In the genomic region with DNA sequence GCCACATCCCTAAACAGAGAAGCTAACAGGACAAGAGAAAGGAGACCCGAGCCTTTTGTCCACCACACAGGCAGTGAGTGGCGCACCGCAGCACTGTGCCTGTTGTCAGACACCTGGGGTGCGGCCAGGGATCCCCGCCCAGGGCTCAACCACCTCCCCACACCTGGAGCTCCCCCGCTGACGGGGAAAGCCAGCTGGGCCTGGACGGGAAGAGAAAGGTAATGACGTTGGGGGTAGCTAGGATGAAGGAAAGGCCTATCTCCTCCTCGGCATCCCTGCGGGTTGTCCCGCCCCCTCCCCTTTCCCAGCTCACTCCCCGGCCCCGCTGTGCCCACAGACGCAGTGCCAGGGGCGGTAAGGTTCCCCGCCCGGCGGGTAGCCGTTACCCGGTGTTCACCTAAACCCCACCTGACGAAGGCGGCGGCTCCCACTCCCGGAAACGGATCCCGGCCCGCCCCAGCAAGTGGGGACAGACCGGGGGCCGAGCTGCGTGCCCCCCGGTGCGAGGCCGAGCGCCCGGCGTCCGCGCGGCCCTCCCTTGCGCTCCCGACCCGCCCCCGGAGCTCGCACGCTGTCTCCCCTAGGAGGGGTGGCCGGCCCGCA, we compare ENCODE assay signal across 8 cellular contexts. TPM values are rescaled to one million over a fixed set of nuclear protein-coding genes. Genes with fewer than 3 reads are reported as not detected.
A peak's percentile ranks its signal among the peaks of the same experiment; 100 is the strongest.
DNase-seq lines count a peak whose midpoint lies in the region; ATAC-seq, FAIRE-seq and TF ChIP-seq lines count a peak whose summit lies in the region.

No MANE protein-coding gene starts in this region.

- CTCF ChIA-PET in GM12878 (lab: Yijun Ruan, JAX), result interaction anchor here (0.8 to 3.2 kb wide), 13 partner anchors 11 to 227 kb away, joined by 3 to 16 read pairs (median 5); partner anchors contain the start of genes C2CD2L, HMBS, RPS25 and SLC37A4

- TF ChIP-seq RAD21 in GM12878 (IDR thresholded peaks at IDR 0.05; ENCODE audit: insufficient read depth, low read depth, low read length), result no peak

- peak overlapping the region; percentile 85 for H3K4me3 ChIP-seq in GM12878

- DNase-seq in DMS79 (lab: John Stamatoyannopoulos, UW) (peak; percentile 24), DMS79 treated with DMSO at 0.1 percent for 48 hours (lab: John Stamatoyannopoulos, UW) (no peak), T follicular helper cell (ENCODE audit: low read depth) (peak; percentile 29), GM12878 (ENCODE audit: low read depth, low spot score) (no peak), islet precursor cell (peak; percentile 72), EL (no peak)
- peak; percentile 19 for DNase-seq in stimulated activated CD4-positive, alpha-beta T cell treated with anti-CD3 and anti-CD28 coated beads, Interleukin-2, amount 100 ng/mL, for 4 hours (ENCODE audit: low read depth)

- peak overlapping the region; percentile 26 for H3K4me2 ChIP-seq in GM12878 (ENCODE audit: control insufficient read depth, insufficient read depth)

- in situ Hi-C loops in GM12878 (cut with MboI), result no loop called here

- RAD21 ChIA-PET in GM12878 (lab: Charles Lee; ENCODE audit: unreplicated experiment), result interaction anchor here (0.5 to 2.4 kb wide), 7 partner anchors 11 to 282 kb away, joined by 3 to 9 read pairs (median 4); partner anchors contain the start of genes HMBS and VPS11

- POLR2A ChIA-PET in GM12878 (lab: Charles Lee), result interaction anchor here (0.6 to 2.7 kb wide), 16 partner anchors 9 to 625 kb away, joined by 3 to 14 read pairs (median 6); partner anchors contain the start of genes C2CD2L, DPAGT1, HINFP and HMBS

- H3K27ac ChIP-seq in GM12878 (ENCODE audit: control insufficient read depth, insufficient read depth), result peak overlapping the region; percentile 59

- 1% methylated on average over 47 of the region's 48 CpGs for WGBS in GM12878 (ENCODE audit: insufficient coverage, insufficient replicate concordance, low lambda C conversion rate, missing lambda C conversion rate)

- BruUV-seq in GM12878 (replicated peaks; lab: Mats Ljungman, UMichigan), result no TSS peak

- H3K79me2 ChIP-seq in GM12878 (ENCODE audit: control insufficient read depth, insufficient read depth, low read length), result peaks cover 39% of the 10 kb centered on the region

- TF ChIP-seq POLR2A in GM12878 (IDR thresholded peaks at IDR 0.05; ENCODE audit: low read depth, low read length), result no peak

- H3K27me3 ChIP-seq in GM12878 (replicated peaks in 1 of 2; ENCODE audit: control insufficient read depth in 2 of 2, insufficient read depth in 2 of 2, low read length in 1 of 2), result no peaks in the 10 kb centered on the region

- H3K4me1 ChIP-seq in GM12878 (ENCODE audit: control insufficient read depth, insufficient read depth, low read length), result peaks cover 24% of the 10 kb centered on the region

- peaks cover 12 to 17% of the 10 kb centered on the region in 2 experiments for H3K36me3 ChIP-seq in GM12878 (ENCODE audit: control insufficient read depth in 2 of 2, insufficient read depth in 2 of 2, low read length in 1 of 2)

- no peak for TF ChIP-seq CTCF in GM12878 (IDR thresholded peaks at IDR 0.05 in 2 of 3, conservative IDR thresholded peaks at IDR 0.05 in 1 of 3; ENCODE audit: control insufficient read depth in 2 of 3, extremely low read depth in 1 of 3, insufficient read depth in 1 of 3, low read depth in 3 of 3, low read length in 3 of 3)

- no peaks in the 10 kb centered on the region for H4K20me1 ChIP-seq in GM12878 (ENCODE audit: control insufficient read depth, insufficient read depth)

- H2AFZ ChIP-seq in GM12878 (ENCODE audit: control insufficient read depth, low read depth, low read length), result peak overlapping the region; percentile 59

- intact Hi-C loops in GM12878 (cut with micrococcal nuclease; ENCODE audit: unreplicated experiment), result loop anchor here (2.0 kb wide), 2 partner anchors 38 kb away; partner anchors contain the start of genes RPS25 and TRAPPC4

- ATAC-seq in HG03135 (IDR thresholded peaks at IDR 0.05; ENCODE audit: unreplicated experiment) (peak; percentile 17), GM12878 (peak; percentile 15)

- no peaks in the 10 kb centered on the region for H3K9me3 ChIP-seq in GM12878 (replicated peaks; ENCODE audit: control insufficient read depth, insufficient read depth, low read length)

- TF ChIP-seq EP300 in GM12878 (IDR thresholded peaks at IDR 0.05; ENCODE audit: borderline replicate concordance in 1 of 2, control insufficient read depth in 1 of 2, low read depth in 2 of 2, low read length in 2 of 2), result no peak

- H3K9ac ChIP-seq in GM12878 (ENCODE audit: control insufficient read depth, insufficient read depth, low read length), result peak overlapping the region; percentile 85

- SMC1A ChIA-PET in GM12878 (lab: Charles Lee; ENCODE audit: uncharacterized antibody, unreplicated experiment), result interaction anchor here (0.7 to 1.5 kb wide), 3 partner anchors 11 to 44 kb away, joined by 3 to 6 read pairs (median 3); partner anchors contain the start of gene VPS11

- FAIRE-seq in GM12878 (lab: Jason Lieb, UNC), result no peak

RNA-seq across cellular contexts. Expression of gene HYOU1, which starts 0.5 kb away (rescaled TPM):
- 90.5 and 95.1 TPM in 2 replicates for total RNA-seq in GM12878 (2013; cell fraction: nucleolus; rRNA removed)
- total RNA-seq in GM12878 (2014; rRNA removed) (90.7 and 94.9 TPM in 2 replicates), GM12878 (2014; rRNA removed; fragmentation: Illumina TruSeq; extraction: Trizol) (80.8 and 91.5 TPM in 2 replicates), GM12878 (2021) (133 and 156 TPM in 2 replicates)
- 59.9 TPM for polyA plus RNA-seq in GM12878 (2011; ENCODE audit: low read depth)
- polyA plus RNA-seq in GM12878 (2011; rRNA removed) (74.8 and 119 TPM in 2 replicates), GM12878 (2014; fragmentation: Illumina TruSeq; extraction: Trizol) (93.2 and 121 TPM in 2 replicates), GM12878 (2014; fragmentation: Nextera tagmentation; extraction: Ambion mirVana) (10 to 100 TPM; 15.4 to 46.3 TPM), GM12878 (2014; rRNA removed) (99.4 and 116 TPM in 2 replicates), GM12878 (2016; fragmentation: Nextera tagmentation; extraction: Ambion mirVana) (100 to 1,000 TPM; 154 to 157 TPM)
- 141 and 144 TPM in 2 replicates for polyA plus RNA-seq in GM12878 (2011; cell fraction: cytosol; rRNA removed)
- 124 and 149 TPM in 2 replicates for polyA plus RNA-seq in GM12878 (2011; cell fraction: nucleus; rRNA removed)
- polyA plus RNA-seq in GM12878 (2012), result 70.3 and 94.8 TPM in 2 replicates
- 118 and 166 TPM in 2 replicates for polyA minus RNA-seq in GM12878 (2011; rRNA and poly(A)+ RNA removed)
- polyA minus RNA-seq in GM12878 (2011; cell fraction: cytosol; rRNA and poly(A)+ RNA removed), result 59.7 and 60.1 TPM in 2 replicates
- polyA minus RNA-seq in GM12878 (2011; cell fraction: nucleus; rRNA and poly(A)+ RNA removed), result 34.5 and 59.4 TPM in 2 replicates

RNA-seq across cellular contexts. Expression of gene VPS11, which starts 11.1 kb away (rescaled TPM):
- total RNA-seq in GM12878 (2013; cell fraction: nucleolus; rRNA removed), result 28.5 and 34.5 TPM in 2 replicates
- total RNA-seq in GM12878 (2014; rRNA removed), result 24.2 and 25.3 TPM in 2 replicates
- 24.4 and 24.9 TPM in 2 replicates for total RNA-seq in GM12878 (2014; rRNA removed; fragmentation: Illumina TruSeq; extraction: Trizol)
- total RNA-seq in GM12878 (2021), result 22.9 and 25.9 TPM in 2 replicates
- polyA plus RNA-seq in GM12878 (2011; ENCODE audit: low read depth), result 26.6 TPM
- polyA plus RNA-seq in GM12878 (2011; rRNA removed), result 8.1 and 15.8 TPM in 2 replicates
- polyA plus RNA-seq in GM12878 (2011; cell fraction: cytosol; rRNA removed), result 22.4 and 23.1 TPM in 2 replicates
- 38.6 and 45.8 TPM in 2 replicates for polyA plus RNA-seq in GM12878 (2011; cell fraction: nucleus; rRNA removed)
- 28.0 and 30.9 TPM in 2 replicates for polyA plus RNA-seq in GM12878 (2012)
- 25.1 and 25.8 TPM in 2 replicates for polyA plus RNA-seq in GM12878 (2014; fragmentation: Illumina TruSeq; extraction: Trizol)
- polyA plus RNA-seq in GM12878 (2014; fragmentation: Nextera tagmentation; extraction: Ambion mirVana), result 10 to 100 TPM; 18.3 to 18.9 TPM
- polyA plus RNA-seq in GM12878 (2014; rRNA removed), result 26.4 and 30.3 TPM in 2 replicates
- 10 to 100 TPM; 24.6 to 26.2 TPM for polyA plus RNA-seq in GM12878 (2016; fragmentation: Nextera tagmentation; extraction: Ambion mirVana)
- 23.1 and 26.7 TPM in 2 replicates for polyA minus RNA-seq in GM12878 (2011; rRNA and poly(A)+ RNA removed)
- 6.8 and 11.9 TPM in 2 replicates for polyA minus RNA-seq in GM12878 (2011; cell fraction: cytosol; rRNA and poly(A)+ RNA removed)
- polyA minus RNA-seq in GM12878 (2011; cell fraction: nucleus; rRNA and poly(A)+ RNA removed), result 11.0 and 19.9 TPM in 2 replicates

RNA-seq across cellular contexts. Expression of gene SLC37A4, which starts 25.8 kb away (rescaled TPM):
- total RNA-seq in GM12878 (2013; cell fraction: nucleolus; rRNA removed), result 37.1 and 38.5 TPM in 2 replicates
- total RNA-seq in GM12878 (2014; rRNA removed) (15.5 and 17.1 TPM in 2 replicates), GM12878 (2014; rRNA removed; fragmentation: Illumina TruSeq; extraction: Trizol) (11.5 and 11.6 TPM in 2 replicates), GM12878 (2021) (19.2 and 20.6 TPM in 2 replicates)
- polyA plus RNA-seq in GM12878 (2011; ENCODE audit: low read depth), result 13.3 TPM
- polyA plus RNA-seq in GM12878 (2011; rRNA removed) (22.0 and 29.7 TPM in 2 replicates), GM12878 (2014; fragmentation: Illumina TruSeq; extraction: Trizol) (16.4 and 20.1 TPM in 2 replicates), GM12878 (2014; fragmentation: Nextera tagmentation; extraction: Ambion mirVana) (10 to 100 TPM; 11.9 to 12.1 TPM), GM12878 (2014; rRNA removed) (25.3 and 25.8 TPM in 2 replicates), GM12878 (2016; fragmentation: Nextera tagmentation; extraction: Ambion mirVana) (10 to 100 TPM; 24.2 to 27.8 TPM)
- polyA plus RNA-seq in GM12878 (2011; cell fraction: cytosol; rRNA removed), result 45.9 and 47.6 TPM in 2 replicates
- polyA plus RNA-seq in GM12878 (2011; cell fraction: nucleus; rRNA removed), result 136 and 177 TPM in 2 replicates
- 13.9 and 18.0 TPM in 2 replicates for polyA plus RNA-seq in GM12878 (2012)
- 40.1 and 45.7 TPM in 2 replicates for polyA minus RNA-seq in GM12878 (2011; rRNA and poly(A)+ RNA removed)
- 5.3 and 8.1 TPM in 2 replicates for polyA minus RNA-seq in GM12878 (2011; cell fraction: cytosol; rRNA and poly(A)+ RNA removed)
- polyA minus RNA-seq in GM12878 (2011; cell fraction: nucleus; rRNA and poly(A)+ RNA removed), result 21.5 and 27.0 TPM in 2 replicates

RNA-seq across cellular contexts. Expression of gene HMBS, which starts 28.2 kb away (rescaled TPM):
- 13.3 and 13.5 TPM in 2 replicates for total RNA-seq in GM12878 (2013; cell fraction: nucleolus; rRNA removed)
- total RNA-seq in GM12878 (2014; rRNA removed) (15.8 and 20.8 TPM in 2 replicates), GM12878 (2014; rRNA removed; fragmentation: Illumina TruSeq; extraction: Trizol) (20.3 and 21.2 TPM in 2 replicates), GM12878 (2021) (50.6 and 53.0 TPM in 2 replicates)
- 18.7 TPM for polyA plus RNA-seq in GM12878 (2011; ENCODE audit: low read depth)
- polyA plus RNA-seq in GM12878 (2011; rRNA removed) (39.6 and 52.0 TPM in 2 replicates), GM12878 (2014; fragmentation: Illumina TruSeq; extraction: Trizol) (39.3 and 47.4 TPM in 2 replicates), GM12878 (2014; fragmentation: Nextera tagmentation; extraction: Ambion mirVana) (10 to 100 TPM; 17.7 to 27.6 TPM), GM12878 (2014; rRNA removed) (54.5 and 63.0 TPM in 2 replicates), GM12878 (2016; fragmentation: Nextera tagmentation; extraction: Ambion mirVana) (10 to 100 TPM; 92.4 to 96.7 TPM)
- 65.9 and 86.7 TPM in 2 replicates for polyA plus RNA-seq in GM12878 (2011; cell fraction: cytosol; rRNA removed)
- 84.9 and 101 TPM in 2 replicates for polyA plus RNA-seq in GM12878 (2011; cell fraction: nucleus; rRNA removed)
- polyA plus RNA-seq in GM12878 (2012), result 19.2 and 23.6 TPM in 2 replicates
- 39.4 and 52.7 TPM in 2 replicates for polyA minus RNA-seq in GM12878 (2011; rRNA and poly(A)+ RNA removed)
- polyA minus RNA-seq in GM12878 (2011; cell fraction: cytosol; rRNA and poly(A)+ RNA removed), result 16.6 and 17.5 TPM in 2 replicates
- polyA minus RNA-seq in GM12878 (2011; cell fraction: nucleus; rRNA and poly(A)+ RNA removed), result 21.2 and 24.7 TPM in 2 replicates

RNA-seq across cellular contexts. Expression of gene TRAPPC4, which starts 37.9 kb away (rescaled TPM):
- 40.8 and 43.0 TPM in 2 replicates for total RNA-seq in GM12878 (2013; cell fraction: nucleolus; rRNA removed)
- total RNA-seq in GM12878 (2014; rRNA removed), result 76.5 and 87.1 TPM in 2 replicates
- 66.1 and 69.1 TPM in 2 replicates for total RNA-seq in GM12878 (2014; rRNA removed; fragmentation: Illumina TruSeq; extraction: Trizol)
- total RNA-seq in GM12878 (2021), result 62.7 and 62.8 TPM in 2 replicates
- polyA plus RNA-seq in GM12878 (2011; ENCODE audit: low read depth), result 37.4 TPM
- 94.2 and 105 TPM in 2 replicates for polyA plus RNA-seq in GM12878 (2011; rRNA removed)
- 154 and 245 TPM in 2 replicates for polyA plus RNA-seq in GM12878 (2011; cell fraction: cytosol; rRNA removed)
- 71.7 and 114 TPM in 2 replicates for polyA plus RNA-seq in GM12878 (2011; cell fraction: nucleus; rRNA removed)
- 53.1 and 53.9 TPM in 2 replicates for polyA plus RNA-seq in GM12878 (2012)
- 56.7 and 61.6 TPM in 2 replicates for polyA plus RNA-seq in GM12878 (2014; fragmentation: Illumina TruSeq; extraction: Trizol)
- 100 to 1,000 TPM; 205 to 231 TPM for polyA plus RNA-seq in GM12878 (2014; fragmentation: Nextera tagmentation; extraction: Ambion mirVana)
- polyA plus RNA-seq in GM12878 (2014; rRNA removed), result 91.5 and 92.7 TPM in 2 replicates
- 100 to 1,000 TPM; 188 to 196 TPM for polyA plus RNA-seq in GM12878 (2016; fragmentation: Nextera tagmentation; extraction: Ambion mirVana)
- 80.1 and 95.1 TPM in 2 replicates for polyA minus RNA-seq in GM12878 (2011; rRNA and poly(A)+ RNA removed)
- polyA minus RNA-seq in GM12878 (2011; cell fraction: cytosol; rRNA and poly(A)+ RNA removed), result 9.5 and 15.8 TPM in 2 replicates
- 30.0 and 42.6 TPM in 2 replicates for polyA minus RNA-seq in GM12878 (2011; cell fraction: nucleus; rRNA and poly(A)+ RNA removed)

Comparison
In these comparisons a context has a peak if more than half of its experiments do, and no peak if none do; other contexts are left out.
1. DNase-seq: peak in DMS79 (single experiment), T follicular helper cell (single experiment), islet precursor cell (single experiment) and stimulated activated CD4-positive, alpha-beta T cell treated with anti-CD3 and anti-CD28 coated beads, Interleukin-2, amount 100 ng/mL, for 4 hours (single experiment); none in DMS79 treated with DMSO at 0.1 percent for 48 hours (single experiment), GM12878 (single experiment) and EL (single experiment).